In the genomic region with DNA sequence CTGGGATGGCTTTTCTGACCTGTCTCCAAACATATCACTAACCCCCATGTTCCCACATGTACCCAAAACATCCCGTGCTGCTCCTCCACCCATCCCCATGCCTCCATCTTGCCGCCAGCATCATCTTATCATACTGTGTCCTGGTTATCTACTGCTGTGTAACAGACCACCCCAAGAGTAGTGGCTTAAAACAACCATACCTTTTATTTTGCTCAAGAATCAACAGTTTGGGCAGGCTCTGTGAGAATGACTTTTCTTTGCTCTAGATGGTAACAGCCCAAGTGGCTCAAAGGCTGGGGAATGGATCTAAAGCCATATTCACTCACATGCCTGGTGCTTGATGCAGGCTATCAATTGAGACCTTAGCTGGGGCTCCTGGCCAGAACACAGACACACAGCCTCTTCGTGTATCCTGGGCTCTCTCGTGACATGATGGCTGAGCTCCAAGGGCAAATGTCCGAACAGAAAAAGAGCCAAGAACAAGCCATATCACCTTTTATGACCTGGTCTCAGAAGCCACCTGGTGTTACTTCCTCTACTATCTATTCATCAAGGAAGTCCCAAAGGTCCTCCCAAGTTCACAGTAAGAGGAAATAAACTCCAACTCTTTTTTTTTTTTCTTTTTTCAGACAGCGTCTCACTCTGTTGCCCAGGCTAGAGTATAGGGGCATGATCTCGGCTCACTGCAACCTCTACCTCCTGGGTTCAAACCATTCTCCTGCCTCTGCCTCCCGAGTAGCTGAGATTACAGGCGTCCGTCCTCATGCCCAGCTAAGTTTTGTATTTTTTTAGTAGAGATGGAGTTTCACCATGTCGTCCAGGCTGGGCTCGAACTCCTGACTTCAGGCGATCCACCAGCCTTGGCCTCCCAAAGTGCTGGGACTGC, we compare ENCODE assay signal across 1 cellular context.
TF ChIP-seq lines count a peak whose summit lies in the region.

No MANE protein-coding gene starts in this region.

TF ChIP-seq in K562, 482 proteins besides CTCF, POLR2A, EP300 and RAD21 (continued from another document and continues in another):
- TF ChIP-seq, protein P1, sequence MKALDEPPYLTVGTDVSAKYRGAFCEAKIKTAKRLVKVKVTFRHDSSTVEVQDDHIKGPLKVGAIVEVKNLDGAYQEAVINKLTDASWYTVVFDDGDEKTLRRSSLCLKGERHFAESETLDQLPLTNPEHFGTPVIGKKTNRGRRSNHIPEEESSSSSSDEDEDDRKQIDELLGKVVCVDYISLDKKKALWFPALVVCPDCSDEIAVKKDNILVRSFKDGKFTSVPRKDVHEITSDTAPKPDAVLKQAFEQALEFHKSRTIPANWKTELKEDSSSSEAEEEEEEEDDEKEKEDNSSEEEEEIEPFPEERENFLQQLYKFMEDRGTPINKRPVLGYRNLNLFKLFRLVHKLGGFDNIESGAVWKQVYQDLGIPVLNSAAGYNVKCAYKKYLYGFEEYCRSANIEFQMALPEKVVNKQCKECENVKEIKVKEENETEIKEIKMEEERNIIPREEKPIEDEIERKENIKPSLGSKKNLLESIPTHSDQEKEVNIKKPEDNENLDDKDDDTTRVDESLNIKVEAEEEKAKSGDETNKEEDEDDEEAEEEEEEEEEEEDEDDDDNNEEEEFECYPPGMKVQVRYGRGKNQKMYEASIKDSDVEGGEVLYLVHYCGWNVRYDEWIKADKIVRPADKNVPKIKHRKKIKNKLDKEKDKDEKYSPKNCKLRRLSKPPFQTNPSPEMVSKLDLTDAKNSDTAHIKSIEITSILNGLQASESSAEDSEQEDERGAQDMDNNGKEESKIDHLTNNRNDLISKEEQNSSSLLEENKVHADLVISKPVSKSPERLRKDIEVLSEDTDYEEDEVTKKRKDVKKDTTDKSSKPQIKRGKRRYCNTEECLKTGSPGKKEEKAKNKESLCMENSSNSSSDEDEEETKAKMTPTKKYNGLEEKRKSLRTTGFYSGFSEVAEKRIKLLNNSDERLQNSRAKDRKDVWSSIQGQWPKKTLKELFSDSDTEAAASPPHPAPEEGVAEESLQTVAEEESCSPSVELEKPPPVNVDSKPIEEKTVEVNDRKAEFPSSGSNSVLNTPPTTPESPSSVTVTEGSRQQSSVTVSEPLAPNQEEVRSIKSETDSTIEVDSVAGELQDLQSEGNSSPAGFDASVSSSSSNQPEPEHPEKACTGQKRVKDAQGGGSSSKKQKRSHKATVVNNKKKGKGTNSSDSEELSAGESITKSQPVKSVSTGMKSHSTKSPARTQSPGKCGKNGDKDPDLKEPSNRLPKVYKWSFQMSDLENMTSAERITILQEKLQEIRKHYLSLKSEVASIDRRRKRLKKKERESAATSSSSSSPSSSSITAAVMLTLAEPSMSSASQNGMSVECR (CRISPR knock-in tag; IDR thresholded peaks at IDR 0.05): no peak
- 0 out of 2 replicates have a peak, but pooled peaks have one; percentile 9 for TF ChIP-seq TAF7 (tag; IDR thresholded peaks at IDR 0.05)
- no peak for TF ChIP-seq EHMT2 (IDR thresholded peaks at IDR 0.05)
- TF ChIP-seq RFX7 (CRISPR knock-in tag; IDR thresholded peaks at IDR 0.05): no peak
- no peak for TF ChIP-seq MYBL2 (IDR thresholded peaks at IDR 0.05; ENCODE audit: low read depth)
- TF ChIP-seq MYBL2 (CRISPR knock-in tag; IDR thresholded peaks at IDR 0.05; ENCODE audit: borderline replicate concordance): no peak
- TF ChIP-seq ZNF780A (CRISPR knock-in tag; IDR thresholded peaks at IDR 0.05): no peak
- TF ChIP-seq FOXK2 (conservative IDR thresholded peaks at IDR 0.05 in 1 of 2, IDR thresholded peaks at IDR 0.05 in 1 of 2; ENCODE audit: low read depth in 2 of 2): 0 out of 4 replicates have a peak, but pooled peaks of 1 of the 2 experiments have one; percentile 5
- TF ChIP-seq GTF2F1 (IDR thresholded peaks at IDR 0.05; ENCODE audit: low read depth, low read length): no peak
- TF ChIP-seq, protein P2, sequence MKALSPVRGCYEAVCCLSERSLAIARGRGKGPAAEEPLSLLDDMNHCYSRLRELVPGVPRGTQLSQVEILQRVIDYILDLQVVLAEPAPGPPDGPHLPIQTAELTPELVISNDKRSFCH (CRISPR knock-in tag; IDR thresholded peaks at IDR 0.05): no peak
- TF ChIP-seq, protein P2 (tag; IDR thresholded peaks at IDR 0.05): peak; percentile 66; the same call in 1 of the 2 replicates
- no peak for TF ChIP-seq XRCC3 (IDR thresholded peaks at IDR 0.05)
- TF ChIP-seq GATAD2B (IDR thresholded peaks at IDR 0.05; ENCODE audit: borderline replicate concordance): no peak
- no peak for TF ChIP-seq ATF1 (CRISPR knock-in tag; IDR thresholded peaks at IDR 0.05)
- TF ChIP-seq ATF1 (tag; IDR thresholded peaks at IDR 0.05): peak; percentile 47; the same call in 1 of the 2 replicates
- TF ChIP-seq NFYB (IDR thresholded peaks at IDR 0.05; ENCODE audit: extremely low read depth, insufficient read length): no peak
- no peak for TF ChIP-seq BMI1 (IDR thresholded peaks at IDR 0.05; ENCODE audit: low read length)
- peak; percentile 29 for TF ChIP-seq CBFA2T3 (IDR thresholded peaks at IDR 0.05)
- no peak for TF ChIP-seq RBM17 (IDR thresholded peaks at IDR 0.05; ENCODE audit: borderline replicate concordance, low read depth, low read length)
- TF ChIP-seq XRCC4 (IDR thresholded peaks at IDR 0.05; ENCODE audit: extremely low read depth, insufficient read depth, insufficient read length): no peak
- peak; percentile 86 for TF ChIP-seq BCOR (IDR thresholded peaks at IDR 0.05)
- TF ChIP-seq, protein P3, sequence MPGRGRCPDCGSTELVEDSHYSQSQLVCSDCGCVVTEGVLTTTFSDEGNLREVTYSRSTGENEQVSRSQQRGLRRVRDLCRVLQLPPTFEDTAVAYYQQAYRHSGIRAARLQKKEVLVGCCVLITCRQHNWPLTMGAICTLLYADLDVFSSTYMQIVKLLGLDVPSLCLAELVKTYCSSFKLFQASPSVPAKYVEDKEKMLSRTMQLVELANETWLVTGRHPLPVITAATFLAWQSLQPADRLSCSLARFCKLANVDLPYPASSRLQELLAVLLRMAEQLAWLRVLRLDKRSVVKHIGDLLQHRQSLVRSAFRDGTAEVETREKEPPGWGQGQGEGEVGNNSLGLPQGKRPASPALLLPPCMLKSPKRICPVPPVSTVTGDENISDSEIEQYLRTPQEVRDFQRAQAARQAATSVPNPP (IDR thresholded peaks at IDR 0.05; ENCODE audit: borderline replicate concordance, insufficient read depth, insufficient read length): no peak
- TF ChIP-seq, protein P4, sequence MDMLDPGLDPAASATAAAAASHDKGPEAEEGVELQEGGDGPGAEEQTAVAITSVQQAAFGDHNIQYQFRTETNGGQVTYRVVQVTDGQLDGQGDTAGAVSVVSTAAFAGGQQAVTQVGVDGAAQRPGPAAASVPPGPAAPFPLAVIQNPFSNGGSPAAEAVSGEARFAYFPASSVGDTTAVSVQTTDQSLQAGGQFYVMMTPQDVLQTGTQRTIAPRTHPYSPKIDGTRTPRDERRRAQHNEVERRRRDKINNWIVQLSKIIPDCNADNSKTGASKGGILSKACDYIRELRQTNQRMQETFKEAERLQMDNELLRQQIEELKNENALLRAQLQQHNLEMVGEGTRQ (CRISPR knock-in tag; IDR thresholded peaks at IDR 0.05): no peak
- TF ChIP-seq, protein P5, sequence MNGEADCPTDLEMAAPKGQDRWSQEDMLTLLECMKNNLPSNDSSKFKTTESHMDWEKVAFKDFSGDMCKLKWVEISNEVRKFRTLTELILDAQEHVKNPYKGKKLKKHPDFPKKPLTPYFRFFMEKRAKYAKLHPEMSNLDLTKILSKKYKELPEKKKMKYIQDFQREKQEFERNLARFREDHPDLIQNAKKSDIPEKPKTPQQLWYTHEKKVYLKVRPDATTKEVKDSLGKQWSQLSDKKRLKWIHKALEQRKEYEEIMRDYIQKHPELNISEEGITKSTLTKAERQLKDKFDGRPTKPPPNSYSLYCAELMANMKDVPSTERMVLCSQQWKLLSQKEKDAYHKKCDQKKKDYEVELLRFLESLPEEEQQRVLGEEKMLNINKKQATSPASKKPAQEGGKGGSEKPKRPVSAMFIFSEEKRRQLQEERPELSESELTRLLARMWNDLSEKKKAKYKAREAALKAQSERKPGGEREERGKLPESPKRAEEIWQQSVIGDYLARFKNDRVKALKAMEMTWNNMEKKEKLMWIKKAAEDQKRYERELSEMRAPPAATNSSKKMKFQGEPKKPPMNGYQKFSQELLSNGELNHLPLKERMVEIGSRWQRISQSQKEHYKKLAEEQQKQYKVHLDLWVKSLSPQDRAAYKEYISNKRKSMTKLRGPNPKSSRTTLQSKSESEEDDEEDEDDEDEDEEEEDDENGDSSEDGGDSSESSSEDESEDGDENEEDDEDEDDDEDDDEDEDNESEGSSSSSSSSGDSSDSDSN (IDR thresholded peaks at IDR 0.05; ENCODE audit: borderline replicate concordance in 1 of 2, low read depth in 2 of 2, low read length in 2 of 2): no peak
- TF ChIP-seq ZNF717 (CRISPR knock-in tag; IDR thresholded peaks at IDR 0.05): no peak
- TF ChIP-seq, protein P6, sequence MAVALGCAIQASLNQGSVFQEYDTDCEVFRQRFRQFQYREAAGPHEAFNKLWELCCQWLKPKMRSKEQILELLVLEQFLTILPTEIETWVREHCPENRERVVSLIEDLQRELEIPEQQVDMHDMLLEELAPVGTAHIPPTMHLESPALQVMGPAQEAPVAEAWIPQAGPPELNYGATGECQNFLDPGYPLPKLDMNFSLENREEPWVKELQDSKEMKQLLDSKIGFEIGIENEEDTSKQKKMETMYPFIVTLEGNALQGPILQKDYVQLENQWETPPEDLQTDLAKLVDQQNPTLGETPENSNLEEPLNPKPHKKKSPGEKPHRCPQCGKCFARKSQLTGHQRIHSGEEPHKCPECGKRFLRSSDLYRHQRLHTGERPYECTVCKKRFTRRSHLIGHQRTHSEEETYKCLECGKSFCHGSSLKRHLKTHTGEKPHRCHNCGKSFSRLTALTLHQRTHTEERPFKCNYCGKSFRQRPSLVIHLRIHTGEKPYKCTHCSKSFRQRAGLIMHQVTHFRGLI (CRISPR knock-in tag; IDR thresholded peaks at IDR 0.05): 0 out of 2 replicates have a peak, but pooled peaks have one; percentile 40
- TF ChIP-seq, protein P7, sequence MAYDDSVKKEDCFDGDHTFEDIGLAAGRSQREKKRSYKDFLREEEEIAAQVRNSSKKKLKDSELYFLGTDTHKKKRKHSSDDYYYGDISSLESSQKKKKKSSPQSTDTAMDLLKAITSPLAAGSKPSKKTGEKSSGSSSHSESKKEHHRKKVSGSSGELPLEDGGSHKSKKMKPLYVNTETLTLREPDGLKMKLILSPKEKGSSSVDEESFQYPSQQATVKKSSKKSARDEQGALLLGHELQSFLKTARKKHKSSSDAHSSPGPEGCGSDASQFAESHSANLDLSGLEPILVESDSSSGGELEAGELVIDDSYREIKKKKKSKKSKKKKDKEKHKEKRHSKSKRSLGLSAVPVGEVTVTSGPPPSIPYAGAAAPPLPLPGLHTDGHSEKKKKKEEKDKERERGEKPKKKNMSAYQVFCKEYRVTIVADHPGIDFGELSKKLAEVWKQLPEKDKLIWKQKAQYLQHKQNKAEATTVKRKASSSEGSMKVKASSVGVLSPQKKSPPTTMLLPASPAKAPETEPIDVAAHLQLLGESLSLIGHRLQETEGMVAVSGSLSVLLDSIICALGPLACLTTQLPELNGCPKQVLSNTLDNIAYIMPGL (CRISPR knock-in tag; IDR thresholded peaks at IDR 0.05): no peak
- TF ChIP-seq, protein P8, sequence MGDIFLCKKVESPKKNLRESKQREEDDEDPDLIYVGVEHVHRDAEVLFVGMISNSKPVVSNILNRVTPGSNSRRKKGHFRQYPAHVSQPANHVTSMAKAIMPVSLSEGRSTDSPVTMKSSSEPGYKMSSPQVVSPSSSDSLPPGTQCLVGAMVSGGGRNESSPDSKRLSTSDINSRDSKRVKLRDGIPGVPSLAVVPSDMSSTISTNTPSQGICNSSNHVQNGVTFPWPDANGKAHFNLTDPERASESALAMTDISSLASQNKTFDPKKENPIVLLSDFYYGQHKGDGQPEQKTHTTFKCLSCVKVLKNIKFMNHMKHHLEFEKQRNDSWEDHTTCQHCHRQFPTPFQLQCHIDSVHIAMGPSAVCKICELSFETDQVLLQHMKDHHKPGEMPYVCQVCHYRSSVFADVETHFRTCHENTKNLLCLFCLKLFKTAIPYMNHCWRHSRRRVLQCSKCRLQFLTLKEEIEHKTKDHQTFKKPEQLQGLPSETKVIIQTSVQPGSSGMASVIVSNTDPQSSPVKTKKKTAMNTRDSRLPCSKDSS (IDR thresholded peaks at IDR 0.05; ENCODE audit: low read depth, partially characterized antibody): no peak
- TF ChIP-seq, protein P9, sequence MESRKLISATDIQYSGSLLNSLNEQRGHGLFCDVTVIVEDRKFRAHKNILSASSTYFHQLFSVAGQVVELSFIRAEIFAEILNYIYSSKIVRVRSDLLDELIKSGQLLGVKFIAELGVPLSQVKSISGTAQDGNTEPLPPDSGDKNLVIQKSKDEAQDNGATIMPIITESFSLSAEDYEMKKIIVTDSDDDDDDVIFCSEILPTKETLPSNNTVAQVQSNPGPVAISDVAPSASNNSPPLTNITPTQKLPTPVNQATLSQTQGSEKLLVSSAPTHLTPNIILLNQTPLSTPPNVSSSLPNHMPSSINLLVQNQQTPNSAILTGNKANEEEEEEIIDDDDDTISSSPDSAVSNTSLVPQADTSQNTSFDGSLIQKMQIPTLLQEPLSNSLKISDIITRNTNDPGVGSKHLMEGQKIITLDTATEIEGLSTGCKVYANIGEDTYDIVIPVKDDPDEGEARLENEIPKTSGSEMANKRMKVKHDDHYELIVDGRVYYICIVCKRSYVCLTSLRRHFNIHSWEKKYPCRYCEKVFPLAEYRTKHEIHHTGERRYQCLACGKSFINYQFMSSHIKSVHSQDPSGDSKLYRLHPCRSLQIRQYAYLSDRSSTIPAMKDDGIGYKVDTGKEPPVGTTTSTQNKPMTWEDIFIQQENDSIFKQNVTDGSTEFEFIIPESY (CRISPR knock-in tag; IDR thresholded peaks at IDR 0.05): peak; percentile 53; the same call in 1 of the 2 replicates
- TF ChIP-seq CTBP1 (IDR thresholded peaks at IDR 0.05; ENCODE audit: borderline replicate concordance): peak; percentile 61; the same call in 1 of the 2 replicates
- TF ChIP-seq, protein P10, sequence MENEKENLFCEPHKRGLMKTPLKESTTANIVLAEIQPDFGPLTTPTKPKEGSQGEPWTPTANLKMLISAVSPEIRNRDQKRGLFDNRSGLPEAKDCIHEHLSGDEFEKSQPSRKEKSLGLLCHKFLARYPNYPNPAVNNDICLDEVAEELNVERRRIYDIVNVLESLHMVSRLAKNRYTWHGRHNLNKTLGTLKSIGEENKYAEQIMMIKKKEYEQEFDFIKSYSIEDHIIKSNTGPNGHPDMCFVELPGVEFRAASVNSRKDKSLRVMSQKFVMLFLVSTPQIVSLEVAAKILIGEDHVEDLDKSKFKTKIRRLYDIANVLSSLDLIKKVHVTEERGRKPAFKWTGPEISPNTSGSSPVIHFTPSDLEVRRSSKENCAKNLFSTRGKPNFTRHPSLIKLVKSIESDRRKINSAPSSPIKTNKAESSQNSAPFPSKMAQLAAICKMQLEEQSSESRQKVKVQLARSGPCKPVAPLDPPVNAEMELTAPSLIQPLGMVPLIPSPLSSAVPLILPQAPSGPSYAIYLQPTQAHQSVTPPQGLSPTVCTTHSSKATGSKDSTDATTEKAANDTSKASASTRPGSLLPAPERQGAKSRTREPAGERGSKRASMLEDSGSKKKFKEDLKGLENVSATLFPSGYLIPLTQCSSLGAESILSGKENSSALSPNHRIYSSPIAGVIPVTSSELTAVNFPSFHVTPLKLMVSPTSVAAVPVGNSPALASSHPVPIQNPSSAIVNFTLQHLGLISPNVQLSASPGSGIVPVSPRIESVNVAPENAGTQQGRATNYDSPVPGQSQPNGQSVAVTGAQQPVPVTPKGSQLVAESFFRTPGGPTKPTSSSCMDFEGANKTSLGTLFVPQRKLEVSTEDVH (IDR thresholded peaks at IDR 0.05; ENCODE audit: low read depth, partially characterized antibody): no peak
- 0 out of 4 replicates have a peak, but pooled peaks of 1 of the 2 experiments have one; percentile 26 for TF ChIP-seq MAZ (CRISPR knock-in tag; conservative IDR thresholded peaks at IDR 0.05 in 1 of 2, IDR thresholded peaks at IDR 0.05 in 1 of 2)
- TF ChIP-seq U2AF2 (optimal IDR thresholded peaks at IDR 0.05; ENCODE audit: low read depth, low read length): no peak
- TF ChIP-seq SMAD3 (CRISPR knock-in tag; conservative IDR thresholded peaks at IDR 0.05): no peak
- no peak for TF ChIP-seq TCF7 (IDR thresholded peaks at IDR 0.05; ENCODE audit: borderline replicate concordance)
- TF ChIP-seq ZNF766 (CRISPR knock-in tag; conservative IDR thresholded peaks at IDR 0.05): peak; percentile 45; the same call in 1 of the 2 replicates
